Comparison of ENCODE assay signal across 10 cellular contexts in genomic region chr15:58839485-58839884, GRCh38.
DNase-seq lines count a peak whose midpoint lies in the region; ATAC-seq and TF ChIP-seq lines count a peak whose summit lies in the region.
"Had no signal": no experiment of that assay in that cellular context is flagged by ENCODE, and none has a peak within 500 bp of the region (broad histone marks: within the 10 kb centered on the region; RNA-seq: fewer than 3 reads in every experiment).

No MANE protein-coding gene starts in this region.

- TF ChIP-seq POLR2A in adrenal gland (IDR thresholded peaks at IDR 0.05) = no peak
- TF ChIP-seq POLR2A in transverse colon (IDR thresholded peaks at IDR 0.05) = no peak
- no peak for TF ChIP-seq POLR2A in upper lobe of left lung (IDR thresholded peaks at IDR 0.05)

- no peaks in the 10 kb centered on the region for H3K27me3 ChIP-seq in adrenal gland
- no peaks in the 10 kb centered on the region for H3K27me3 ChIP-seq in transverse colon
- H3K27me3 ChIP-seq in upper lobe of left lung = no peaks in the 10 kb centered on the region
- H3K27me3 ChIP-seq: ascending aorta, suprapubic skin had no signal

- H3K27ac Mint-ChIP-seq in neural crest cell (ENCODE audit: unreplicated experiment) = no peak overlapping the region

- H3K9me3 ChIP-seq in adrenal gland (replicated peaks in 1 of 3) = no peaks in the 10 kb centered on the region
- H3K9me3 ChIP-seq in transverse colon = no peaks in the 10 kb centered on the region
- H3K9me3 ChIP-seq in upper lobe of left lung = no peaks in the 10 kb centered on the region
- H3K9me3 ChIP-seq: ascending aorta, suprapubic skin had no signal

- peaks cover 3% of the 10 kb centered on the region for H3K36me3 Mint-ChIP-seq in neural crest cell (ENCODE audit: low read depth)

- TF ChIP-seq CTCF in GM10248 (IDR thresholded peaks at IDR 0.05; ENCODE audit: control extremely low read depth, extremely low read depth, low read depth, missing control alignments) = peak; percentile 43
- TF ChIP-seq CTCF in adrenal gland (IDR thresholded peaks at IDR 0.05) = peak in 4 of 6 experiments; percentile 25 to 35 (median 29)
- peak; percentile 49 for TF ChIP-seq CTCF in neural crest cell (conservative IDR thresholded peaks at IDR 0.05)
- no peak for TF ChIP-seq CTCF in transverse colon (IDR thresholded peaks at IDR 0.05)
- TF ChIP-seq CTCF in upper lobe of left lung (IDR thresholded peaks at IDR 0.05) = peak in 1 of 6 experiments; percentile 16

- no peaks in the 10 kb centered on the region for H3K4me1 ChIP-seq in adrenal gland (replicated peaks in 1 of 2)
- no peaks in the 10 kb centered on the region for H3K4me1 ChIP-seq in transverse colon
- H3K4me1 ChIP-seq in upper lobe of left lung = no peaks in the 10 kb centered on the region
- H3K4me1 ChIP-seq: ascending aorta, suprapubic skin had no signal

- peak; percentile 46 for DNase-seq in GM10248 (ENCODE audit: extremely low spot score)
- peak; percentile 23 for DNase-seq in HuH-7 (ENCODE audit: low spot score)
- DNase-seq in adrenal gland = no peak
- no peak for DNase-seq in neural crest cell (ENCODE audit: low read depth, low spot score)
- DNase-seq in NCI-H146 treated with DMSO at 0.1 percent for 48 hours (lab: John Stamatoyannopoulos, UW; ENCODE audit: unreplicated experiment) = no peak
- DNase-seq in transverse colon = no peak
- DNase-seq in upper lobe of left lung = no peak
- DNase-seq: KG1 had no signal

- no peaks in the 10 kb centered on the region for H3K9me3 Mint-ChIP-seq in neural crest cell

- no peaks in the 10 kb centered on the region for H3K4me1 Mint-ChIP-seq in neural crest cell

- H3K36me3 ChIP-seq in adrenal gland (replicated peaks in 1 of 2) = no peaks in the 10 kb centered on the region
- no peaks in the 10 kb centered on the region for H3K36me3 ChIP-seq in transverse colon
- H3K36me3 ChIP-seq in upper lobe of left lung = peaks cover 0 to 4% (median 0%) of the 10 kb centered on the region in 4 donors

- intact Hi-C loops in adrenal gland (cut with DNase I) (no loop called here), transverse colon (cut with DNase I; ENCODE audit: low total_unique reads) (no loop called here)

- H3K27ac ChIP-seq in adrenal gland (no peak overlapping the region), transverse colon (no peak overlapping the region), upper lobe of left lung (no peak overlapping the region)
- H3K27ac ChIP-seq: ascending aorta, suprapubic skin had no signal

- in situ Hi-C loops in transverse colon (cut with MboI; ENCODE audit: low pct_ligation_motif_present in 1 of 4, low pct_unique_long_range_greater_than_20kb in 1 of 4, low sequenced_read_pairs in 3 of 4) = loop anchor here in 1 of 4 donors (25.0 kb wide), 1 partner anchor 98 kb away; the partner anchor contains the start of gene SLTM

- no peak overlapping the region for H3K4me3 Mint-ChIP-seq in neural crest cell

- no peaks in the 10 kb centered on the region for H3K27me3 Mint-ChIP-seq in neural crest cell (ENCODE audit: low read depth)

- H3K4me3 ChIP-seq in adrenal gland (no peak overlapping the region), transverse colon (no peak overlapping the region), upper lobe of left lung (no peak overlapping the region)
- H3K4me3 ChIP-seq: ascending aorta, suprapubic skin had no signal

- WGBS in adrenal gland, 4 donors = 86 to 94% (median 92%) methylated on average over 1 of the region's 1 CpG
- WGBS in transverse colon (ENCODE audit: low coverage in 1 of 2), 2 donors = 80 to 86% methylated on average over 1 of the region's 1 CpG
- 92 to 100% methylated on average over 1 of the region's 1 CpG for WGBS in upper lobe of left lung, 2 donors

- TF ChIP-seq EP300 in transverse colon (IDR thresholded peaks at IDR 0.05; ENCODE audit: low read depth) (no peak), upper lobe of left lung (IDR thresholded peaks at IDR 0.05) (no peak)

- ATAC-seq in upper lobe of left lung (ENCODE audit: low FRiP score in 2 of 2) = no peak

- POLR2A ChIA-PET in GM10248 (lab: Yijun Ruan, JAX) = interaction anchor here (0.7 kb wide), 1 partner anchor 80 kb away, joined by 3 read pairs; no protein-coding TSS in a partner anchor

- CTCF ChIA-PET in GM10248 (lab: Yijun Ruan, JAX) = interaction anchor here (0.7 to 1.3 kb wide), 10 partner anchors 10 to 690 kb away, joined by 3 to 7 read pairs (median 4); no protein-coding TSS in a partner anchor

Comparison
In these comparisons a context has a peak if more than half of its experiments do, and no peak if none do; other contexts are left out.
1. DNase-seq: peak in GM10248 (single experiment) and HuH-7 (single experiment); none in adrenal gland (0 of 7), neural crest cell (single experiment), NCI-H146 treated with DMSO at 0.1 percent for 48 hours (single experiment), transverse colon (single experiment) and upper lobe of left lung (0 of 2).
2. CTCF ChIP-seq: peak in GM10248 (single experiment), adrenal gland (4 of 6) and neural crest cell (single experiment); none in transverse colon (0 of 5).